In genomic region chr1:243101551-243102050, GRCh38 we compare ENCODE assay signal across 8 cellular contexts.
A peak's percentile ranks its signal among the peaks of the same experiment; 100 is the strongest.
DNase-seq lines count a peak whose midpoint lies in the region; ATAC-seq and TF ChIP-seq lines count a peak whose summit lies in the region.
"Not testable (repeated sequence)": the region's sequence is repeated elsewhere in the genome, so short reads cannot be mapped to it uniquely, and the experiment has no call there.

No MANE protein-coding gene starts in this region.

- not testable (repeated sequence) for H3K27me3 ChIP-seq in kidney epithelial cell (ENCODE audit: control insufficient read depth, insufficient read depth, low read length)

- ATAC-seq in GM19324 (IDR thresholded peaks at IDR 0.05; ENCODE audit: low FRiP score, unreplicated experiment) (peak; percentile 95), HG03175 (IDR thresholded peaks at IDR 0.05; ENCODE audit: unreplicated experiment) (peak; percentile 99)

- not testable (repeated sequence) for H3K36me3 ChIP-seq in kidney epithelial cell (ENCODE audit: control insufficient read depth, insufficient read depth, low read length)

- DNase-seq in AG08395 (ENCODE audit: low spot score) = peak; percentile 3
- DNase-seq in activated CD8-positive, alpha-beta memory T cell treated with anti-CD3 and anti-CD28 coated beads for 48 hours (ENCODE audit: low read depth in 2 of 3, low spot score in 2 of 3) = peak; percentile 49 to 59 (median 52)
- DNase-seq in cardiac fibroblast (ENCODE audit: low read depth in 2 of 2) = peak; percentile 67 to 81
- peak; percentile 19 for DNase-seq in kidney epithelial cell (ENCODE audit: low read depth)
- DNase-seq in stimulated activated CD4-positive, alpha-beta T cell treated with anti-CD3 and anti-CD28 coated beads, TNF-alpha, amount 100 ng/mL, for 48 hours (ENCODE audit: low read depth in 3 of 3) = peak; percentile 32 to 55 (median 54)

- TF ChIP-seq CTCF in cardiac fibroblast (IDR thresholded peaks at IDR 0.05; ENCODE audit: low read depth, low read length); kidney epithelial cell (IDR thresholded peaks at IDR 0.05; ENCODE audit: insufficient read depth, low read length, poor library complexity, severe bottlenecking): not testable (repeated sequence)

- H3K4me3 ChIP-seq in cardiac fibroblast (replicated peaks in 1 of 2; ENCODE audit: low read depth in 2 of 2, low read length in 2 of 2) (peak overlapping the region; percentile 41), kidney epithelial cell (ENCODE audit: low read depth, low read length) (peak overlapping the region; percentile 43)

TF ChIP-seq in PFSK-1, 5 proteins besides CTCF, POLR2A, EP300 and RAD21:
- TF ChIP-seq POLR2AphosphoS5 (IDR thresholded peaks at IDR 0.05; ENCODE audit: low read depth, low read length) = peak; percentile 46; the same call in 1 of the 2 replicates
TF ChIP-seq in PFSK-1: peak in this region for 1; not testable (repeated sequence) for 4.

Comparison
In these comparisons a context has a peak if more than half of its experiments do, and no peak if none do; other contexts are left out.
1. Peak in every context shown above with its lines: DNase-seq, ATAC-seq and H3K4me3 ChIP-seq.
2. DNase-seq: peak in every context shown above with its lines; median percentile 74 in cardiac fibroblast; 54 in stimulated activated CD4-positive, alpha-beta T cell treated with anti-CD3 and anti-CD28 coated beads, TNF-alpha, amount 100 ng/mL, for 48 hours; 52 in activated CD8-positive, alpha-beta memory T cell treated with anti-CD3 and anti-CD28 coated beads for 48 hours; 19 in kidney epithelial cell; 3 in AG08395.